Comparison of ENCODE assay signal across 29 cellular contexts in the genomic region with DNA sequence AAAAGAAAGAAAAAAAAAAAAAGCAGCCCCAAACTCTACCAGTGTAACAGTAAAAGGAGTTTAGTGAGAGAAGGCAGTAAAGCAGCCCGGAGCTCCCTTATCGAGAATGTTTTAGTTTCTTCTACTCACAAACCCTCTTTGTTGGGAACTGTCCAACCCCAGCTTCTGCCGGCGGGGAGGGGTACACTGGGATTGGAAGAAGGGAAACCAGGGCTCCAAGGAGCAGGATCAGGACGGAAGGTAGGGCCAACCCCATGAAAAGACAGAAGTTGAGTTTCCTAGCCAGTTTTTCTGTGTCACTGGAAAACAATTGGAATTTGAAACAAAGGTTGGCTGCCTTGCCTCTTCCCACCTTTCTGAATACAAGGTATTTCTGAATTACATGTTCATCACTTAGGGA.
DNase-seq lines count a peak whose midpoint lies in the region; ATAC-seq, FAIRE-seq and TF ChIP-seq lines count a peak whose summit lies in the region.
"Had no signal": no experiment of that assay in that cellular context is flagged by ENCODE, and none has a peak within 500 bp of the region (broad histone marks: within the 10 kb centered on the region; RNA-seq: fewer than 3 reads in every experiment).

No MANE protein-coding gene starts in this region.

- peak; percentile 94 for FAIRE-seq in H1 (lab: Jason Lieb, UNC)
- FAIRE-seq: A204.1, H54 had no signal

- peak overlapping the region; percentile 68 for H3K4me3 Mint-ChIP-seq in GM23338
- H3K4me3 Mint-ChIP-seq in progenitor cell of endocrine pancreas (ENCODE audit: low read depth): no peak overlapping the region
- H3K4me3 Mint-ChIP-seq: activated CD8-positive, alpha-beta T cell treated with anti-CD3 and anti-CD28 coated beads, Interleukin-2, amount 10 ng/mL, durations not matched to agents 7 days and 5 days; activated naive CD8-positive, alpha-beta T cell treated with anti-CD3 and anti-CD28 coated beads, Interleukin-2, amount 10 ng/mL, durations not matched to agents 7 days and 5 days; CD8-positive, alpha-beta T cell; stimulated activated naive CD8-positive, alpha-beta T cell treated with anti-CD3 and anti-CD28 coated beads, Interleukin-15, amount 100 ng/mL, for 72 hours; T-helper 1 cell treated with Interleukin-12 subunit alpha and Interleukin-12 subunit beta and Interleukin-4 antibody, amounts not matched to agents 30 μg/mL and 1 μg/mL, for 36 hours had no signal

- H3K27ac ChIP-seq in GM23338 (ENCODE audit: low read depth) (peak overlapping the region; percentile 96), H1 (ENCODE audit: low read depth, low read length) (peak overlapping the region; percentile 86), iPS-18a (ENCODE audit: low read length) (peak overlapping the region; percentile 90)
- H3K27ac ChIP-seq: gastroesophageal sphincter, tibial nerve had no signal

- H3K4me3 ChIP-seq in GM23338 (peak overlapping the region; percentile 36), H1 (ENCODE audit: extremely low read depth in 1 of 4, insufficient read depth in 2 of 4, low read depth in 3 of 4, low read length in 4 of 4) (peak overlapping the region in 2 of 4 experiments; percentile 20 to 51; a peak in 5 of 8 replicates), iPS-18a (ENCODE audit: low read length) (peak overlapping the region; percentile 62)
- H3K4me3 ChIP-seq: gastroesophageal sphincter, tibial nerve had no signal

- CTCF ChIA-PET in H1 (lab: Charles Lee; ENCODE audit: partially characterized antibody) (interaction anchor here (1.0 kb wide), 1 partner anchor 109 kb away, joined by 3 read pairs; no protein-coding TSS in a partner anchor), GM10248 (lab: Yijun Ruan, JAX) (no interaction called here)

- no peaks in the 10 kb centered on the region for H3K36me3 ChIP-seq in GM23338 (ENCODE audit: insufficient read depth)
- no peaks in the 10 kb centered on the region for H3K36me3 ChIP-seq in H1 (ENCODE audit: control insufficient read depth in 2 of 4, insufficient read depth in 4 of 4, low read length in 3 of 4)
- no peaks in the 10 kb centered on the region for H3K36me3 ChIP-seq in iPS-18a (ENCODE audit: control insufficient read depth, low read depth, low read length)

- H3K56ac ChIP-seq in H1 (replicated peaks; ENCODE audit: insufficient read length, low read depth, low read length): no peak overlapping the region

- H3K27me3 Mint-ChIP-seq in GM23338 (ENCODE audit: insufficient read depth, low read depth, poor library complexity): peaks cover 12% of the 10 kb centered on the region
- peaks cover 2% of the 10 kb centered on the region for H3K27me3 Mint-ChIP-seq in progenitor cell of endocrine pancreas
- H3K27me3 Mint-ChIP-seq: activated naive CD8-positive, alpha-beta T cell treated with anti-CD3 and anti-CD28 coated beads, Interleukin-2, amount 10 ng/mL, durations not matched to agents 7 days and 5 days; stimulated activated naive CD8-positive, alpha-beta T cell treated with anti-CD3 and anti-CD28 coated beads, Interleukin-15, amount 100 ng/mL, for 72 hours had no signal

- no peaks in the 10 kb centered on the region for H4K20me1 ChIP-seq in GM23338 (replicated peaks; ENCODE audit: insufficient read depth)
- no peaks in the 10 kb centered on the region for H4K20me1 ChIP-seq in H1 (replicated peaks in 1 of 2; ENCODE audit: control insufficient read depth in 1 of 2, insufficient read depth in 2 of 2, low read length in 2 of 2)

- POLR2A ChIA-PET in H1 (lab: Charles Lee; ENCODE audit: partially characterized antibody) (interaction anchor here (0.6 to 3.6 kb wide), 11 partner anchors 8 to 1140 kb away, joined by 3 to 31 read pairs (median 4); partner anchors contain the start of genes CFAP61, CRNKL1, KIZ and XRN2), GM10248 (lab: Yijun Ruan, JAX) (no interaction called here)

- H3K4me1 Mint-ChIP-seq in GM23338 (peaks cover 61% of the 10 kb centered on the region), progenitor cell of endocrine pancreas (ENCODE audit: low read depth) (peaks cover 32% of the 10 kb centered on the region)
- H3K4me1 Mint-ChIP-seq: stimulated activated naive CD8-positive, alpha-beta T cell treated with anti-CD3 and anti-CD28 coated beads, Interleukin-15, amount 100 ng/mL, for 72 hours had no signal

- no peak overlapping the region for H2AK5ac ChIP-seq in H1 (ENCODE audit: low read depth, low read length)

- H3K9me3 ChIP-seq in H1 (ENCODE audit: insufficient read depth in 2 of 2, low read depth in 1 of 2, low read length in 1 of 2) (no peaks in the 10 kb centered on the region), iPS-18a (ENCODE audit: control insufficient read depth, low read depth, low read length) (no peaks in the 10 kb centered on the region)
- H3K9me3 ChIP-seq: gastroesophageal sphincter, tibial nerve had no signal

- H3K27me3 ChIP-seq in GM23338 (ENCODE audit: insufficient read depth): no peaks in the 10 kb centered on the region
- H3K27me3 ChIP-seq in H1 (replicated peaks in 1 of 4; ENCODE audit: control insufficient read depth in 3 of 4, extremely low read depth in 1 of 4, insufficient read depth in 3 of 4, low read length in 3 of 4): no peaks in the 10 kb centered on the region
- H3K27me3 ChIP-seq in iPS-18a (ENCODE audit: control insufficient read depth, insufficient read depth, low read length): no peaks in the 10 kb centered on the region
- H3K27me3 ChIP-seq: gastroesophageal sphincter, tibial nerve had no signal

- H2BK12ac ChIP-seq in H1 (ENCODE audit: low read depth, low read length): no peak overlapping the region

- H3K4me1 ChIP-seq in GM23338 (ENCODE audit: insufficient read depth) (peaks cover 31% of the 10 kb centered on the region), H1 (replicated peaks in 1 of 4; ENCODE audit: control insufficient read depth in 3 of 4, insufficient read depth in 4 of 4, low read length in 3 of 4) (peaks cover 8 to 25% (median 20%) of the 10 kb centered on the region in 4 experiments; a peak in 6 of 7 replicates), iPS-18a (ENCODE audit: control insufficient read depth, low read depth, low read length) (peaks cover 46% of the 10 kb centered on the region)
- H3K4me1 ChIP-seq: gastroesophageal sphincter, tibial nerve had no signal

- no peak overlapping the region for H3K4ac ChIP-seq in H1 (replicated peaks; ENCODE audit: insufficient read length, low read depth, low read length)

- peaks cover 5% of the 10 kb centered on the region for H3F3A ChIP-seq in GM23338 (replicated peaks; ENCODE audit: low read depth)

- H3K9me3 Mint-ChIP-seq in GM23338 (no peaks in the 10 kb centered on the region), progenitor cell of endocrine pancreas (ENCODE audit: low read depth) (no peaks in the 10 kb centered on the region)
- H3K9me3 Mint-ChIP-seq: activated naive CD8-positive, alpha-beta T cell treated with anti-CD3 and anti-CD28 coated beads, Interleukin-2, amount 10 ng/mL, durations not matched to agents 7 days and 5 days; CD8-positive, alpha-beta T cell; stimulated activated naive CD8-positive, alpha-beta T cell treated with anti-CD3 and anti-CD28 coated beads, Interleukin-15, amount 100 ng/mL, for 72 hours; T-helper 1 cell treated with Interleukin-12 subunit alpha and Interleukin-12 subunit beta and Interleukin-4 antibody, amounts not matched to agents 30 μg/mL and 1 μg/mL, for 36 hours had no signal

- WGBS in H1 (ENCODE audit: extremely low coverage in 1 of 2, insufficient coverage in 1 of 2, insufficient read length in 1 of 2, insufficient replicate concordance in 2 of 2, low coverage in 1 of 2, low lambda C conversion rate in 2 of 2, missing lambda C conversion rate in 1 of 2), 2 experiments: 11% methylated on average over 5 of the region's 5 CpGs; no CpG with 5 or more reads in 1 of the 2 experiments

- H3K9ac ChIP-seq in H1 (replicated peaks in 1 of 4; ENCODE audit: extremely low read depth in 1 of 4, low read depth in 3 of 4, low read length in 3 of 4) (peak overlapping the region in 2 of 4 experiments; percentile 10 to 17; a peak in 3 of 7 replicates), iPS-18a (ENCODE audit: low read length) (peak overlapping the region; percentile 84)

- H3K4me2 ChIP-seq in GM23338 (peak overlapping the region; percentile 42), H1 (ENCODE audit: insufficient read depth in 1 of 2, low read depth in 2 of 2, low read length in 2 of 2) (peak overlapping the region; percentile 27 to 62; a peak in 3 of 4 replicates)

- peak overlapping the region; percentile 29 for H4K91ac ChIP-seq in H1 (replicated peaks; ENCODE audit: insufficient read length, low read length)

- no peak for TF ChIP-seq CTCF in GM23338 (conservative IDR thresholded peaks at IDR 0.05; ENCODE audit: low read depth in 2 of 2)
- TF ChIP-seq CTCF in H1 (IDR thresholded peaks at IDR 0.05; ENCODE audit: control extremely low read depth in 1 of 3, insufficient read depth in 1 of 3, low read depth in 1 of 3, low read length in 3 of 3): no peak
- TF ChIP-seq CTCF in progenitor cell of endocrine pancreas (IDR thresholded peaks at IDR 0.05; ENCODE audit: unreplicated experiment): no peak
- no peak for TF ChIP-seq CTCF in GM10248 (IDR thresholded peaks at IDR 0.05; ENCODE audit: control extremely low read depth, extremely low read depth, low read depth, missing control alignments)

- ATAC-seq in GM23338: peak; percentile 76
- ATAC-seq in HG02763 (IDR thresholded peaks at IDR 0.05; ENCODE audit: unreplicated experiment): no peak
- ATAC-seq in HG02759 (IDR thresholded peaks at IDR 0.05; ENCODE audit: unreplicated experiment): no peak
- ATAC-seq: activated CD8-positive, alpha-beta T cell treated with anti-CD3 and anti-CD28 coated beads, Interleukin-2, amount 10 ng/mL, durations not matched to agents 7 days and 5 days; CD8-positive, alpha-beta T cell; gastroesophageal sphincter; left colon; stimulated activated naive CD8-positive, alpha-beta T cell treated with anti-CD3 and anti-CD28 coated beads, Interleukin-15, amount 100 ng/mL, for 72 hours had no signal

- no peaks in the 10 kb centered on the region for H3K79me1 ChIP-seq in H1 (ENCODE audit: low read depth, low read length)

- no peak overlapping the region for H2BK15ac ChIP-seq in H1 (ENCODE audit: low read length)

- TF ChIP-seq POLR2A in H1 (IDR thresholded peaks at IDR 0.05; ENCODE audit: control extremely low read depth in 1 of 2, low read depth in 2 of 2, low read length in 2 of 2): peak in 1 of 2 experiments; percentile 89; a peak in 2 of 3 replicates

- no peak overlapping the region for H4K5ac ChIP-seq in H1 (ENCODE audit: insufficient read length, low read depth, low read length)

- no peak overlapping the region for H2BK20ac ChIP-seq in H1 (ENCODE audit: low read length)

- TF ChIP-seq RAD21 in H1 (IDR thresholded peaks at IDR 0.05 in 1 of 2, conservative IDR thresholded peaks at IDR 0.05 in 1 of 2; ENCODE audit: low read depth in 2 of 2, low read length in 2 of 2): peak in 1 of 2 experiments; percentile 5; a peak in 1 of 4 replicates

- peak; percentile 92 for DNase-seq in GM23338 (ENCODE audit: low spot score)
- peak; percentile 54 to 64 for DNase-seq in H1 (ENCODE audit: low read depth in 1 of 2, low spot score in 2 of 2)
- DNase-seq in progenitor cell of endocrine pancreas (ENCODE audit: low spot score, unreplicated experiment): no peak
- DNase-seq in GM03348 (ENCODE audit: low spot score): no peak
- no peak for DNase-seq in GM10248 (ENCODE audit: extremely low spot score)
- DNase-seq: activated CD8-positive, alpha-beta T cell treated with anti-CD3 and anti-CD28 coated beads, Interleukin-2, amount 10 ng/mL, durations not matched to agents 7 days and 5 days; activated effector memory CD4-positive, alpha-beta T cell treated with Interleukin-2 at 50 U/mL for 16 hours; activated naive CD8-positive, alpha-beta T cell treated with anti-CD3 and anti-CD28 coated beads, Interleukin-2, amount 10 ng/mL, durations not matched to agents 7 days and 5 days; activated T-cell treated with anti-CD3 and anti-CD28 coated beads for 4 hours; CD8-positive, alpha-beta T cell; effector CD4-positive, alpha-beta T cell; GF-D8; left colon; mesenchymal stem cell; NCI-H1105; NCI-H2029; NCI-H226; NCI-H774; RPMI8226; stimulated activated CD4-positive, alpha-beta T cell treated with anti-CD3 and anti-CD28 coated beads, Interleukin-12 subunit alpha, Interleukin-12 subunit beta, amount 100 ng/mL, for 4 hours; stimulated activated naive CD8-positive, alpha-beta T cell treated with anti-CD3 and anti-CD28 coated beads, Interleukin-15, amount 100 ng/mL, for 72 hours had no signal

- H2AFZ ChIP-seq in GM23338 (no peak overlapping the region), H1 (ENCODE audit: low read length) (no peak overlapping the region)

- no peak overlapping the region for H2BK120ac ChIP-seq in H1 (replicated peaks; ENCODE audit: low read depth, low read length)

- no peak overlapping the region for H3K23ac ChIP-seq in H1 (ENCODE audit: insufficient read length)

- H4K8ac ChIP-seq in H1 (ENCODE audit: extremely low read depth, insufficient read depth, low read length): no peak overlapping the region

- peak overlapping the region; percentile 98 for H3K27ac Mint-ChIP-seq in GM23338
- peak overlapping the region; percentile 88 for H3K27ac Mint-ChIP-seq in progenitor cell of endocrine pancreas
- H3K27ac Mint-ChIP-seq: activated CD8-positive, alpha-beta T cell treated with anti-CD3 and anti-CD28 coated beads, Interleukin-2, amount 10 ng/mL, durations not matched to agents 7 days and 5 days; activated naive CD8-positive, alpha-beta T cell treated with anti-CD3 and anti-CD28 coated beads, Interleukin-2, amount 10 ng/mL, durations not matched to agents 7 days and 5 days; CD8-positive, alpha-beta T cell; stimulated activated naive CD8-positive, alpha-beta T cell treated with anti-CD3 and anti-CD28 coated beads, Interleukin-15, amount 100 ng/mL, for 72 hours; T-helper 1 cell treated with Interleukin-12 subunit alpha and Interleukin-12 subunit beta and Interleukin-4 antibody, amounts not matched to agents 30 μg/mL and 1 μg/mL, for 36 hours had no signal

- H3K18ac ChIP-seq in H1 (ENCODE audit: extremely low read depth, low read length): no peak overlapping the region

- H3K36me3 Mint-ChIP-seq in GM23338 (ENCODE audit: low read depth) (no peaks in the 10 kb centered on the region; the same call in 2 of the 3 replicates), progenitor cell of endocrine pancreas (ENCODE audit: insufficient read depth) (peaks cover 3% of the 10 kb centered on the region)
- H3K36me3 Mint-ChIP-seq: activated naive CD8-positive, alpha-beta T cell treated with anti-CD3 and anti-CD28 coated beads, Interleukin-2, amount 10 ng/mL, durations not matched to agents 7 days and 5 days had no signal

- TF ChIP-seq EP300 in H1 (IDR thresholded peaks at IDR 0.05; ENCODE audit: borderline replicate concordance in 1 of 2, low read depth in 2 of 2, low read length in 2 of 2): peak in 1 of 2 experiments; percentile 83; a peak in 1 of 3 replicates

- no peak overlapping the region for H3K14ac ChIP-seq in H1 (ENCODE audit: insufficient read length)

- no peaks in the 10 kb centered on the region for H3K23me2 ChIP-seq in H1 (ENCODE audit: low read depth, low read length)

- H3K79me2 ChIP-seq in GM23338 (replicated peaks; ENCODE audit: insufficient read depth): 0 out of 2 replicates have a peak, but pooled peaks cover 4% of the 10 kb centered on the region
- peaks cover 0 to 4% of the 10 kb centered on the region in 2 experiments; a peak in 1 of 4 replicates for H3K79me2 ChIP-seq in H1 (ENCODE audit: control insufficient read depth in 1 of 2, insufficient read depth in 2 of 2, low read length in 2 of 2)

- H3K9me2 ChIP-seq in GM23338 (ENCODE audit: insufficient read depth): no peaks in the 10 kb centered on the region

- peak overlapping the region; percentile 22; the same call in 1 of the 2 replicates for H2BK5ac ChIP-seq in H1 (ENCODE audit: low read depth, low read length)

Comparison
In these comparisons a context has a peak if more than half of its experiments do, and no peak if none do; other contexts are left out.
1. DNase-seq: peak in GM23338 (single experiment) and H1 (2 of 2); none in progenitor cell of endocrine pancreas (single experiment), GM03348 (single experiment) and GM10248 (single experiment).
2. Peak in every context shown above with its lines, with median percentiles within 50 percentile points of each other: H3K27ac ChIP-seq.